In the genomic region with DNA sequence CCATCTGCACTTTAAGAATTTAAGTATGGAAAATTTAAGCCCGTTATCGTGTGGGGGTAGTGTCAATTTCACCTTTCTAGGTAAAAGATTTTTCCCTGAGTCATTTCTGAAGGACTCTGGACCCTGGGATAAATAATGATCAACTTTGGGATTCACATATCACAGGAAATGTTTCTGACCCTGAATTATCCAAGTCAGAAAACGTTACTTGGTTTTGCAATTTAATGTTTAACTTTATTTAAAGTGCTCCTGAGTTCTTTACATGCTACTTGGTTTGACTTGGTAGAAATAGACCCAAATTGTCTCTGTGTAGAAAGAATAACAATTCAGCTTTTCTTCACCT, we compare ENCODE assay signal across 18 cellular contexts. TPM values are rescaled to one million over a fixed set of nuclear protein-coding genes. Genes with fewer than 3 reads are reported as not detected.
DNase-seq lines count a peak whose midpoint lies in the region; ATAC-seq, FAIRE-seq and TF ChIP-seq lines count a peak whose summit lies in the region.
"Had no signal": no experiment of that assay in that cellular context is flagged by ENCODE, and none has a peak within 500 bp of the region (broad histone marks: within the 10 kb centered on the region; RNA-seq: fewer than 3 reads in every experiment).

No MANE protein-coding gene starts in this region.

- no peak for FAIRE-seq in K562 (lab: Jason Lieb, UNC)
- peak; percentile 62 for FAIRE-seq in HepG2 (lab: Jason Lieb, UNC)
- FAIRE-seq: GM12878, GM18507 had no signal

- in situ Hi-C loops in K562 (cut with MboI) = no loop called here
- in situ Hi-C loops in HepG2 (cut with HindIII; ENCODE audit: extremely low pct_ligation_motif_present, low pct_unique_long_range_greater_than_20kb) = loop anchor here (25.0 kb wide), 1 partner anchor 613 kb away; no protein-coding TSS in a partner anchor

- no peaks in the 10 kb centered on the region for H3K9me3 ChIP-seq in K562 (replicated peaks; ENCODE audit: control insufficient read depth, insufficient read depth, low read depth, low read length)
- H3K9me3 ChIP-seq in HepG2 (ENCODE audit: low read length) = no peaks in the 10 kb centered on the region
- H3K9me3 ChIP-seq: BLaER1 treated with 17β-estradiol and CSF1 and Interleukin-3, amounts not matched to agents 10 nM and 100 nM had no signal

- H3K79me2 ChIP-seq in K562 (ENCODE audit: control insufficient read depth, insufficient read depth, low read length) = no peaks in the 10 kb centered on the region
- H3K79me2 ChIP-seq in HepG2 (ENCODE audit: insufficient read depth, low read length) = no peaks in the 10 kb centered on the region

- no peak for TF ChIP-seq EP300 in K562 (IDR thresholded peaks at IDR 0.05; ENCODE audit: low read length)
- peak in 1 of 2 experiments; percentile 50; a peak in 1 of 4 replicates for TF ChIP-seq EP300 in HepG2 (IDR thresholded peaks at IDR 0.05; ENCODE audit: low read depth in 2 of 2, low read length in 2 of 2)
- TF ChIP-seq EP300 in HepG2 (CRISPR knock-in tag; IDR thresholded peaks at IDR 0.05; ENCODE audit: borderline replicate concordance) = no peak

- intact Hi-C loops in K562 (cut with micrococcal nuclease) (no loop called here), HepG2 (cut with micrococcal nuclease; ENCODE audit: unreplicated experiment) (no loop called here)

- H3K27me3 ChIP-seq in K562 (ENCODE audit: control insufficient read depth in 2 of 2, insufficient read depth in 2 of 2, low read length in 2 of 2) = no peaks in the 10 kb centered on the region
- H3K27me3 ChIP-seq in HepG2 (ENCODE audit: control insufficient read depth in 1 of 2, insufficient read depth in 2 of 2, low read length in 2 of 2) = no peaks in the 10 kb centered on the region
- H3K27me3 ChIP-seq: BLaER1 treated with 17β-estradiol and CSF1 and Interleukin-3, amounts not matched to agents 10 nM and 100 nM had no signal

- TF ChIP-seq CTCF in K562 (IDR thresholded peaks at IDR 0.05 in 2 of 3, conservative IDR thresholded peaks at IDR 0.05 in 1 of 3; ENCODE audit: insufficient read depth in 2 of 3, low read depth in 1 of 3, low read length in 3 of 3) (no peak), HepG2 (CRISPR knock-in tag; IDR thresholded peaks at IDR 0.05) (no peak)

- H3K4me3 ChIP-seq in K562 (no peak overlapping the region), HepG2 (replicated peaks in 1 of 3; ENCODE audit: insufficient read depth in 1 of 3, low read depth in 2 of 3, low read length in 3 of 3) (no peak overlapping the region)
- H3K4me3 ChIP-seq: BLaER1 treated with 17β-estradiol and CSF1 and Interleukin-3, amounts not matched to agents 10 nM and 100 nM; GM12878 had no signal

- H2AFZ ChIP-seq in K562 (ENCODE audit: low read depth, low read length) = no peak overlapping the region
- H2AFZ ChIP-seq in HepG2 (ENCODE audit: low read length) = no peak overlapping the region

- H3K36me3 Mint-ChIP-seq in T-helper 2 cell treated with Interferon-gamma antibody and Interleukin-4, amounts not matched to agents 5 μg/mL and 100 μg/mL, for 36 hours (ENCODE audit: low read depth) = no peaks in the 10 kb centered on the region
- H3K36me3 Mint-ChIP-seq: CD4-positive, CD25-positive, alpha-beta regulatory T cell had no signal

- no peak overlapping the region for H3K27ac ChIP-seq in K562 (ENCODE audit: extremely low read depth, low read depth, low read length)
- H3K27ac ChIP-seq in HepG2 (ENCODE audit: extremely low read length, insufficient read depth, low read length) = no peak overlapping the region
- H3K27ac ChIP-seq: 22Rv1; BLaER1 treated with 17β-estradiol and CSF1 and Interleukin-3, amounts not matched to agents 10 nM and 100 nM; HL-60 had no signal

- 3% methylated on average over 3 of the region's 3 CpGs for WGBS in K562 (ENCODE audit: insufficient coverage, low coverage, missing lambda C conversion rate)
- WGBS in HepG2 (ENCODE audit: low lambda C conversion rate) = 1% methylated on average over 3 of the region's 3 CpGs

- no peak overlapping the region for H3K4me2 ChIP-seq in K562 (ENCODE audit: insufficient read depth, low read length)
- peak overlapping the region; percentile 31; the same call in 1 of the 2 replicates for H3K4me2 ChIP-seq in HepG2 (ENCODE audit: low read depth, low read length)

- H3K4me1 Mint-ChIP-seq in T-helper 2 cell treated with Interferon-gamma antibody and Interleukin-4, amounts not matched to agents 5 μg/mL and 100 μg/mL, for 36 hours (ENCODE audit: low read depth) = peaks cover 46% of the 10 kb centered on the region
- H3K4me1 Mint-ChIP-seq: H9 had no signal

- no peak overlapping the region for H3K27ac Mint-ChIP-seq in T-helper 2 cell treated with Interferon-gamma antibody and Interleukin-4, amounts not matched to agents 5 μg/mL and 100 μg/mL, for 36 hours
- H3K27ac Mint-ChIP-seq: CD4-positive, CD25-positive, alpha-beta regulatory T cell; H9 had no signal

- no peak overlapping the region for H3K9ac ChIP-seq in K562 (ENCODE audit: insufficient read depth in 1 of 2, low read depth in 2 of 2, low read length in 2 of 2)
- H3K9ac ChIP-seq in HepG2 (ENCODE audit: insufficient read depth, low read depth, low read length) = no peak overlapping the region
- H3K9ac ChIP-seq: BLaER1 treated with 17β-estradiol and CSF1 and Interleukin-3, amounts not matched to agents 10 nM and 100 nM had no signal

- H3K4me1 ChIP-seq in K562 (replicated peaks in 1 of 2; ENCODE audit: control insufficient read depth in 2 of 2, insufficient read depth in 2 of 2, low read length in 2 of 2) = no peaks in the 10 kb centered on the region; a peak in 2 of 5 replicates
- H3K4me1 ChIP-seq in HepG2 (ENCODE audit: insufficient read depth, low read length) = peaks cover 37% of the 10 kb centered on the region

- no peaks in the 10 kb centered on the region for H3K9me1 ChIP-seq in K562 (ENCODE audit: control insufficient read depth, insufficient read depth, low read length)

- no peak for DNase-seq in T-helper 2 cell treated with Interferon-gamma antibody and Interleukin-4, amounts not matched to agents 5 μg/mL and 100 μg/mL, for 36 hours (ENCODE audit: low spot score)
- DNase-seq in T-helper 2 cell = no peak
- DNase-seq in K562 (ENCODE audit: extremely low read depth in 1 of 4, low spot score in 3 of 4) = no peak
- peak; percentile 24 for DNase-seq in HepG2 (ENCODE audit: low spot score)
- peak; percentile 79 for DNase-seq in renal cortical epithelial cell (ENCODE audit: low read depth)
- DNase-seq in NCI-H2081 treated with DMSO at 0.1 percent for 48 hours (lab: John Stamatoyannopoulos, UW) = no peak
- DNase-seq: DMS79, GOT3, H9 had no signal

- ATAC-seq in K562 = no peak
- peak; percentile 23; the same call in 1 of the 3 replicates for ATAC-seq in HepG2
- ATAC-seq in HG03457 (IDR thresholded peaks at IDR 0.05; ENCODE audit: unreplicated experiment) = no peak
- no peak for ATAC-seq in GM19397 (IDR thresholded peaks at IDR 0.05; ENCODE audit: unreplicated experiment)
- ATAC-seq: GM12878 had no signal

- peaks cover 2% of the 10 kb centered on the region for H3K27me3 Mint-ChIP-seq in T-helper 2 cell treated with Interferon-gamma antibody and Interleukin-4, amounts not matched to agents 5 μg/mL and 100 μg/mL, for 36 hours (ENCODE audit: low read depth)

- H3K9me3 Mint-ChIP-seq in T-helper 2 cell treated with Interferon-gamma antibody and Interleukin-4, amounts not matched to agents 5 μg/mL and 100 μg/mL, for 36 hours = no peaks in the 10 kb centered on the region
- H3K9me3 Mint-ChIP-seq: H9 had no signal

- BruUV-seq in K562 (replicated peaks; lab: Mats Ljungman, UMichigan) (no TSS peak), HepG2 (replicated peaks; lab: Mats Ljungman, UMichigan) (no TSS peak)

- TF ChIP-seq RAD21 in K562 (CRISPR knock-in tag; conservative IDR thresholded peaks at IDR 0.05 in 1 of 2, IDR thresholded peaks at IDR 0.05 in 1 of 2) (no peak), HepG2 (CRISPR knock-in tag; IDR thresholded peaks at IDR 0.05) (no peak)

- TF ChIP-seq POLR2A in K562 (conservative IDR thresholded peaks at IDR 0.05) (no peak), HepG2 (IDR thresholded peaks at IDR 0.05; ENCODE audit: insufficient read depth in 1 of 2, low read depth in 2 of 2, low read length in 2 of 2) (no peak)

- H3K4me3 Mint-ChIP-seq in T-helper 2 cell treated with Interferon-gamma antibody and Interleukin-4, amounts not matched to agents 5 μg/mL and 100 μg/mL, for 36 hours = peak overlapping the region; percentile 68
- H3K4me3 Mint-ChIP-seq: CD4-positive, CD25-positive, alpha-beta regulatory T cell; H9 had no signal

- no peaks in the 10 kb centered on the region for H4K20me1 ChIP-seq in K562 (replicated peaks; ENCODE audit: control insufficient read depth, insufficient read depth, low read length)
- no peaks in the 10 kb centered on the region for H4K20me1 ChIP-seq in HepG2 (ENCODE audit: insufficient read depth, low read length)
- H4K20me1 ChIP-seq: BLaER1 treated with 17β-estradiol and CSF1 and Interleukin-3, amounts not matched to agents 10 nM and 100 nM had no signal

- H3K36me3 ChIP-seq in K562 (ENCODE audit: control insufficient read depth, insufficient read depth, low read length) (no peaks in the 10 kb centered on the region), HepG2 (replicated peaks in 1 of 2; ENCODE audit: control insufficient read depth in 1 of 2, insufficient read depth in 2 of 2, low read length in 2 of 2) (no peaks in the 10 kb centered on the region)
- H3K36me3 ChIP-seq: BLaER1 treated with 17β-estradiol and CSF1 and Interleukin-3, amounts not matched to agents 10 nM and 100 nM had no signal

- POLR2A ChIA-PET in K562 (lab: Yijun Ruan, JAX) (interaction anchor here (0.6 to 1.8 kb wide), 2 partner anchors 70 to 151 kb away, joined by 3 to 4 read pairs; no protein-coding TSS in a partner anchor), HepG2 (lab: Yijun Ruan, JAX) (interaction anchor here (1.2 kb wide), 1 partner anchor 24 kb away, joined by 4 read pairs; no protein-coding TSS in a partner anchor)

- CTCF ChIA-PET in K562 (lab: Yijun Ruan, JAX; ENCODE audit: low intra/inter-chr PET ratio) = no interaction called here
- CTCF ChIA-PET in HepG2 (lab: Yijun Ruan, JAX; ENCODE audit: low intra/inter-chr PET ratio, low total read pairs) = no interaction called here

RNA-seq across cellular contexts. Expression of gene SLC17A3, which starts 1.5 kb away (rescaled TPM):
- not detected in 2 replicates for total RNA-seq in K562 (2011; cell fraction: chromatin; rRNA removed; ENCODE audit: low replicate concordance)
- total RNA-seq in K562 (2011; cell fraction: nucleolus; rRNA removed) = not detected in 2 replicates
- not detected in 2 replicates for total RNA-seq in K562 (2011; cell fraction: nucleoplasm; rRNA removed)
- total RNA-seq in K562 (2014; rRNA removed) (not detected in 2 replicates), K562 (2014; rRNA removed; fragmentation: Illumina TruSeq; extraction: Trizol) (not detected in 2 replicates), K562 (2015; rRNA removed; fragmentation: Illumina TruSeq; extraction: Trizol) (not detected in 2 replicates), K562 (2021) (not detected in 2 replicates), HepG2 (2016; rRNA removed; fragmentation: Illumina TruSeq; extraction: Trizol) (0.09 TPM in 1 of 2 replicates, not detected in the other), renal cortical epithelial cell (5.6 and 30.0 TPM in 2 replicates)
- polyA plus RNA-seq in K562 (2011; rRNA removed) (0.08 TPM in 1 of 2 replicates, not detected in the other), K562 (2014; fragmentation: Illumina TruSeq; extraction: Trizol) (not detected in 2 replicates), K562 (2014; fragmentation: Nextera tagmentation; extraction: Ambion mirVana) (under 1 TPM in 1 of 2 experiments, not detected in 1; 0.04 TPM), K562 (2014; rRNA removed) (not detected in 2 replicates), HepG2 (2011; rRNA removed) (0.08 and 0.11 TPM in 2 replicates)
- not detected in 2 replicates for polyA plus RNA-seq in K562 (2011; cell fraction: cytosol; rRNA removed)
- polyA plus RNA-seq in K562 (2011; cell fraction: nucleus; rRNA removed) = 0.11 TPM in 1 of 2 replicates, not detected in the other
- 0.32 TPM in 1 of 2 replicates, not detected in the other for polyA plus RNA-seq in K562 (2012)
- not detected in 2 replicates for polyA minus RNA-seq in K562 (2011; rRNA and poly(A)+ RNA removed)
- polyA minus RNA-seq in K562 (2011; cell fraction: cytosol; rRNA and poly(A)+ RNA removed) = not detected in 2 replicates
- polyA minus RNA-seq in K562 (2011; cell fraction: nucleus; rRNA and poly(A)+ RNA removed) = not detected in 2 replicates
- not detected in 2 replicates for total RNA-seq in HepG2 (2016; cell fraction: cytosol; rRNA removed; fragmentation: Illumina TruSeq; extraction: Trizol; ENCODE audit: low read depth)
- total RNA-seq in HepG2 (2016; cell fraction: insoluble cytoplasmic fraction; rRNA removed; fragmentation: Illumina TruSeq; extraction: Trizol) = not detected in 2 replicates
- total RNA-seq in HepG2 (2016; cell fraction: membrane; rRNA removed; fragmentation: Illumina TruSeq; extraction: Trizol) = not detected in 2 replicates
- total RNA-seq in HepG2 (2016; cell fraction: nucleus; rRNA removed; fragmentation: Illumina TruSeq; extraction: Trizol) = not detected in 2 replicates
- polyA plus RNA-seq in HepG2 (2011; cell fraction: cytosol; rRNA removed) = 0.05 TPM in 1 of 2 replicates, not detected in the other
- polyA plus RNA-seq in HepG2 (2011; cell fraction: nucleus; rRNA removed) = 0.48 and 0.58 TPM in 2 replicates
- polyA plus RNA-seq in HepG2 (2012) = 0.60 and 2.0 TPM in 2 replicates
- not detected in 2 replicates for polyA plus RNA-seq in HepG2 (2016; cell fraction: cytosol; fragmentation: Illumina TruSeq; extraction: Trizol; ENCODE audit: low read depth)
- not detected in 2 replicates for polyA plus RNA-seq in HepG2 (2016; cell fraction: insoluble cytoplasmic fraction; fragmentation: Illumina TruSeq; extraction: Trizol; ENCODE audit: low read depth)
- polyA plus RNA-seq in HepG2 (2016; cell fraction: membrane; fragmentation: Illumina TruSeq; extraction: Trizol; ENCODE audit: low read depth) = not detected in 2 replicates
- polyA plus RNA-seq in HepG2 (2016; cell fraction: nucleus; fragmentation: Illumina TruSeq; extraction: Trizol; ENCODE audit: insufficient read depth, low read depth) = not detected in 2 replicates
- polyA minus RNA-seq in HepG2 (2011; rRNA and poly(A)+ RNA removed; ENCODE audit: low replicate concordance) = not detected in 2 replicates
- polyA minus RNA-seq in HepG2 (2011; cell fraction: cytosol; rRNA and poly(A)+ RNA removed) = not detected in 2 replicates
- polyA minus RNA-seq in HepG2 (2011; cell fraction: nucleus; rRNA and poly(A)+ RNA removed) = not detected in 2 replicates
- total RNA-seq: CD4-positive, CD25-positive, alpha-beta regulatory T cell; G401; GM12878; H9 had no signal
- polyA plus RNA-seq: GM12878 had no signal

RNA-seq across cellular contexts. Expression of gene SLC17A1, which starts 43.7 kb away (rescaled TPM):
- total RNA-seq in K562 (2011; cell fraction: chromatin; rRNA removed; ENCODE audit: low replicate concordance) = not detected in 2 replicates
- total RNA-seq in K562 (2011; cell fraction: nucleolus; rRNA removed) = not detected in 2 replicates
- total RNA-seq in K562 (2011; cell fraction: nucleoplasm; rRNA removed) = not detected in 2 replicates
- total RNA-seq in K562 (2014; rRNA removed) (not detected in 2 replicates), K562 (2014; rRNA removed; fragmentation: Illumina TruSeq; extraction: Trizol) (not detected in 2 replicates), K562 (2015; rRNA removed; fragmentation: Illumina TruSeq; extraction: Trizol) (not detected in 2 replicates), K562 (2021) (not detected in 2 replicates), HepG2 (2016; rRNA removed; fragmentation: Illumina TruSeq; extraction: Trizol) (0.09 TPM in 1 of 2 replicates, not detected in the other), renal cortical epithelial cell (7.6 and 18.4 TPM in 2 replicates)
- polyA plus RNA-seq in K562 (2011; rRNA removed) (not detected in 2 replicates), K562 (2014; fragmentation: Illumina TruSeq; extraction: Trizol) (not detected in 2 replicates), K562 (2014; fragmentation: Nextera tagmentation; extraction: Ambion mirVana) (not detected), K562 (2014; rRNA removed) (not detected in 2 replicates), HepG2 (2011; rRNA removed) (2.1 TPM in 2 replicates)
- polyA plus RNA-seq in K562 (2011; cell fraction: cytosol; rRNA removed) = not detected in 2 replicates
- polyA plus RNA-seq in K562 (2011; cell fraction: nucleus; rRNA removed) = not detected in 2 replicates
- polyA plus RNA-seq in K562 (2012) = not detected in 2 replicates
- not detected in 2 replicates for polyA minus RNA-seq in K562 (2011; rRNA and poly(A)+ RNA removed)
- polyA minus RNA-seq in K562 (2011; cell fraction: cytosol; rRNA and poly(A)+ RNA removed) = not detected in 2 replicates
- polyA minus RNA-seq in K562 (2011; cell fraction: nucleus; rRNA and poly(A)+ RNA removed) = not detected in 2 replicates
- not detected in 2 replicates for total RNA-seq in HepG2 (2016; cell fraction: cytosol; rRNA removed; fragmentation: Illumina TruSeq; extraction: Trizol; ENCODE audit: low read depth)
- 0.09 TPM in 1 of 2 replicates, not detected in the other for total RNA-seq in HepG2 (2016; cell fraction: insoluble cytoplasmic fraction; rRNA removed; fragmentation: Illumina TruSeq; extraction: Trizol)
- total RNA-seq in HepG2 (2016; cell fraction: membrane; rRNA removed; fragmentation: Illumina TruSeq; extraction: Trizol) = not detected in 2 replicates
- 0.31 TPM in 1 of 2 replicates, not detected in the other for total RNA-seq in HepG2 (2016; cell fraction: nucleus; rRNA removed; fragmentation: Illumina TruSeq; extraction: Trizol)
- polyA plus RNA-seq in HepG2 (2011; cell fraction: cytosol; rRNA removed) = 1.3 and 1.8 TPM in 2 replicates
- polyA plus RNA-seq in HepG2 (2011; cell fraction: nucleus; rRNA removed) = 3.2 and 3.6 TPM in 2 replicates
- 6.8 and 19.2 TPM in 2 replicates for polyA plus RNA-seq in HepG2 (2012)
- not detected in 2 replicates for polyA plus RNA-seq in HepG2 (2016; cell fraction: cytosol; fragmentation: Illumina TruSeq; extraction: Trizol; ENCODE audit: low read depth)
- not detected in 2 replicates for polyA plus RNA-seq in HepG2 (2016; cell fraction: insoluble cytoplasmic fraction; fragmentation: Illumina TruSeq; extraction: Trizol; ENCODE audit: low read depth)
- polyA plus RNA-seq in HepG2 (2016; cell fraction: membrane; fragmentation: Illumina TruSeq; extraction: Trizol; ENCODE audit: low read depth) = not detected in 2 replicates
- not detected in 2 replicates for polyA plus RNA-seq in HepG2 (2016; cell fraction: nucleus; fragmentation: Illumina TruSeq; extraction: Trizol; ENCODE audit: insufficient read depth, low read depth)
- polyA minus RNA-seq in HepG2 (2011; rRNA and poly(A)+ RNA removed; ENCODE audit: low replicate concordance) = 2.6 TPM in 1 of 2 replicates, not detected in the other
- 0.79 and 1.3 TPM in 2 replicates for polyA minus RNA-seq in HepG2 (2011; cell fraction: cytosol; rRNA and poly(A)+ RNA removed)
- polyA minus RNA-seq in HepG2 (2011; cell fraction: nucleus; rRNA and poly(A)+ RNA removed) = 4.0 and 6.5 TPM in 2 replicates
- total RNA-seq: CD4-positive, CD25-positive, alpha-beta regulatory T cell; G401; GM12878; H9 had no signal
- polyA plus RNA-seq: CD4-positive, CD25-positive, alpha-beta regulatory T cell; GM12878 had no signal

RNA-seq across cellular contexts. Expression of gene SLC17A2, which starts 55.0 kb away (rescaled TPM):
- total RNA-seq in K562 (2011; cell fraction: chromatin; rRNA removed; ENCODE audit: low replicate concordance) = not detected in 2 replicates
- total RNA-seq in K562 (2011; cell fraction: nucleolus; rRNA removed) = not detected in 2 replicates
- total RNA-seq in K562 (2011; cell fraction: nucleoplasm; rRNA removed) = not detected in 2 replicates
- total RNA-seq in K562 (2014; rRNA removed) = not detected in 2 replicates
- not detected in 2 replicates for total RNA-seq in K562 (2014; rRNA removed; fragmentation: Illumina TruSeq; extraction: Trizol)
- total RNA-seq in K562 (2015; rRNA removed; fragmentation: Illumina TruSeq; extraction: Trizol) = not detected in 2 replicates
- not detected in 2 replicates for total RNA-seq in K562 (2021)
- not detected in 2 replicates for polyA plus RNA-seq in K562 (2011; rRNA removed)
- not detected in 2 replicates for polyA plus RNA-seq in K562 (2011; cell fraction: cytosol; rRNA removed)
- polyA plus RNA-seq in K562 (2011; cell fraction: nucleus; rRNA removed) = not detected in 2 replicates
- polyA plus RNA-seq in K562 (2012) = not detected in 2 replicates
- not detected in 2 replicates for polyA plus RNA-seq in K562 (2014; fragmentation: Illumina TruSeq; extraction: Trizol)
- not detected for polyA plus RNA-seq in K562 (2014; fragmentation: Nextera tagmentation; extraction: Ambion mirVana)
- polyA plus RNA-seq in K562 (2014; rRNA removed) = not detected in 2 replicates
- polyA minus RNA-seq in K562 (2011; rRNA and poly(A)+ RNA removed) = not detected in 2 replicates
- polyA minus RNA-seq in K562 (2011; cell fraction: cytosol; rRNA and poly(A)+ RNA removed) = not detected in 2 replicates
- not detected in 2 replicates for polyA minus RNA-seq in K562 (2011; cell fraction: nucleus; rRNA and poly(A)+ RNA removed)
- 7.0 and 11.2 TPM in 2 replicates for total RNA-seq in HepG2 (2016; rRNA removed; fragmentation: Illumina TruSeq; extraction: Trizol)
- 2.2 and 2.7 TPM in 2 replicates for total RNA-seq in HepG2 (2016; cell fraction: cytosol; rRNA removed; fragmentation: Illumina TruSeq; extraction: Trizol; ENCODE audit: low read depth)
- total RNA-seq in HepG2 (2016; cell fraction: insoluble cytoplasmic fraction; rRNA removed; fragmentation: Illumina TruSeq; extraction: Trizol) = 9.2 and 10.7 TPM in 2 replicates
- total RNA-seq in HepG2 (2016; cell fraction: membrane; rRNA removed; fragmentation: Illumina TruSeq; extraction: Trizol) = 5.8 and 6.7 TPM in 2 replicates
- total RNA-seq in HepG2 (2016; cell fraction: nucleus; rRNA removed; fragmentation: Illumina TruSeq; extraction: Trizol) = 9.4 and 10.7 TPM in 2 replicates
- 32.4 and 46.4 TPM in 2 replicates for polyA plus RNA-seq in HepG2 (2011; rRNA removed)
- 25.3 and 48.3 TPM in 2 replicates for polyA plus RNA-seq in HepG2 (2011; cell fraction: cytosol; rRNA removed)
- 27.5 and 41.5 TPM in 2 replicates for polyA plus RNA-seq in HepG2 (2011; cell fraction: nucleus; rRNA removed)
- polyA plus RNA-seq in HepG2 (2012) = 29.6 and 59.7 TPM in 2 replicates
- polyA plus RNA-seq in HepG2 (2016; cell fraction: cytosol; fragmentation: Illumina TruSeq; extraction: Trizol; ENCODE audit: low read depth) = 0.93 and 0.97 TPM in 2 replicates
- 6.3 and 7.7 TPM in 2 replicates for polyA plus RNA-seq in HepG2 (2016; cell fraction: insoluble cytoplasmic fraction; fragmentation: Illumina TruSeq; extraction: Trizol; ENCODE audit: low read depth)
- polyA plus RNA-seq in HepG2 (2016; cell fraction: membrane; fragmentation: Illumina TruSeq; extraction: Trizol; ENCODE audit: low read depth) = 2.5 and 2.7 TPM in 2 replicates
- polyA plus RNA-seq in HepG2 (2016; cell fraction: nucleus; fragmentation: Illumina TruSeq; extraction: Trizol; ENCODE audit: insufficient read depth, low read depth) = 13.0 and 13.3 TPM in 2 replicates
- 42.4 TPM in 1 of 2 replicates, not detected in the other for polyA minus RNA-seq in HepG2 (2011; rRNA and poly(A)+ RNA removed; ENCODE audit: low replicate concordance)
- 14.6 and 22.0 TPM in 2 replicates for polyA minus RNA-seq in HepG2 (2011; cell fraction: cytosol; rRNA and poly(A)+ RNA removed)
- polyA minus RNA-seq in HepG2 (2011; cell fraction: nucleus; rRNA and poly(A)+ RNA removed) = 23.2 and 41.0 TPM in 2 replicates
- 0.30 TPM in 1 of 2 replicates, not detected in the other for total RNA-seq in renal cortical epithelial cell
- total RNA-seq: CD4-positive, CD25-positive, alpha-beta regulatory T cell; G401; GM12878; H9 had no signal
- polyA plus RNA-seq: CD4-positive, CD25-positive, alpha-beta regulatory T cell; GM12878 had no signal

Comparison
In these comparisons a context has a peak if more than half of its experiments do, and no peak if none do; other contexts are left out.
1. DNase-seq: peak in HepG2 (single experiment) and renal cortical epithelial cell (single experiment); none in T-helper 2 cell treated with Interferon-gamma antibody and Interleukin-4, amounts not matched to agents 5 μg/mL and 100 μg/mL, for 36 hours (single experiment), T-helper 2 cell (0 of 5), K562 (0 of 4) and NCI-H2081 treated with DMSO at 0.1 percent for 48 hours (single experiment).